In genomic region chr7:80604436-80604835, GRCh38 we compare ENCODE assay signal across 13 cellular contexts. TPM values are rescaled to one million over a fixed set of nuclear protein-coding genes. Genes with fewer than 3 reads are reported as not detected.
"Had no signal": no experiment of that assay in that cellular context is flagged by ENCODE, and none has a peak within 500 bp of the region (broad histone marks: within the 10 kb centered on the region; RNA-seq: fewer than 3 reads in every experiment).

No MANE protein-coding gene starts in this region.

- H3K36me3 ChIP-seq: esophagus muscularis mucosa, spleen had no signal

- H3K27me3 ChIP-seq: esophagus muscularis mucosa, spleen had no signal

- H3K9me3 ChIP-seq: esophagus muscularis mucosa, spleen had no signal

- H3K4me3 ChIP-seq: esophagus muscularis mucosa, spleen had no signal

- FAIRE-seq: astrocyte had no signal

- DNase-seq: activated B cell treated with CpG ODN at 0.5 μM for 24 hours; activated CD4-positive, alpha-beta T cell treated with anti-CD3 and anti-CD28 coated beads, Interleukin-2, amount 10 ng/mL, durations not matched to agents 7 days and 5 days; activated CD8-positive, alpha-beta memory T cell treated with anti-CD3 and anti-CD28 coated beads for 24 hours; activated naive CD4-positive, alpha-beta T cell treated with Interleukin-2 at 50 U/mL for 16 hours; islet precursor cell; spleen; stimulated activated CD4-positive, alpha-beta T cell treated with anti-CD3 and anti-CD28 coated beads, Interleukin-1b, Interleukin-23, amount 100 ng/mL, for 48 hours; stimulated activated naive B cell treated with anti-CD40 and anti-IgM and Interleukin-4, amounts not matched to agents 10 μg/mL and 1 μg/mL and 100 μg/mL, for 72 hours; substantia nigra; T-helper 17 cell had no signal

- H3K4me1 ChIP-seq: spleen had no signal

- ATAC-seq: stimulated activated naive B cell treated with anti-CD40 and anti-IgM and Interleukin-4, amounts not matched to agents 10 μg/mL and 1 μg/mL and 100 μg/mL, for 72 hours; T-helper 17 cell had no signal

- H3K27ac ChIP-seq: esophagus muscularis mucosa, parathyroid adenoma, spleen had no signal

RNA-seq across cellular contexts. Expression of gene CD36, which starts 34.0 kb away (rescaled TPM):
- total RNA-seq: activated CD4-positive, alpha-beta T cell treated with anti-CD3 and anti-CD28 coated beads, Interleukin-2, amount 10 ng/mL, durations not matched to agents 7 days and 5 days had no signal
